8 cellular contexts compared by ENCODE assay signal in genomic region chr16:54931757-54932660, GRCh38. TPM values are rescaled to one million over a fixed set of nuclear protein-coding genes. Genes with fewer than 3 reads are reported as not detected.
DNase-seq lines count a peak whose midpoint lies in the region; ATAC-seq and TF ChIP-seq lines count a peak whose summit lies in the region.

No MANE protein-coding gene starts in this region.

- peak overlapping the region; percentile 85 for H3K4me3 ChIP-seq in left ventricle myocardium inferior

- peaks cover 36% of the 10 kb centered on the region for H3K4me1 Mint-ChIP-seq in activated CD4-positive, alpha-beta T cell treated with anti-CD3 and anti-CD28 coated beads for 36 hours
- H3K4me1 Mint-ChIP-seq in WTC11: peaks cover 51% of the 10 kb centered on the region

- no peaks in the 10 kb centered on the region for H3K9me3 Mint-ChIP-seq in activated CD4-positive, alpha-beta T cell treated with anti-CD3 and anti-CD28 coated beads for 36 hours (ENCODE audit: low read depth)
- H3K9me3 Mint-ChIP-seq in WTC11: no peaks in the 10 kb centered on the region

- no peaks in the 10 kb centered on the region for H3K9me3 ChIP-seq in left ventricle myocardium inferior (replicated peaks)

- no peak for DNase-seq in activated CD4-positive, alpha-beta T cell treated with anti-CD3 and anti-CD28 coated beads for 36 hours
- no peak for DNase-seq in activated CD4-positive, alpha-beta T cell treated with anti-CD3 and anti-CD28 coated beads, Interleukin-2, amount 50 U/mL, for 48 hours
- DNase-seq in WTC11 (ENCODE audit: low spot score) (no peak), left ventricle myocardium inferior (no peak), substantia nigra (lab: John Stamatoyannopoulos, UW) (peak in 3 of 49 donors; percentile 5 to 19 (median 9)), germinal center (ENCODE audit: low spot score) (no peak), NCI-H2081 treated with DMSO at 0.1 percent for 48 hours (lab: John Stamatoyannopoulos, UW) (no peak)

- no peak for ATAC-seq in activated CD4-positive, alpha-beta T cell treated with anti-CD3 and anti-CD28 coated beads for 36 hours
- no peak for ATAC-seq in WTC11
- ATAC-seq in GM19467 (IDR thresholded peaks at IDR 0.05; ENCODE audit: unreplicated experiment): no peak

- CTCF ChIA-PET in activated CD4-positive, alpha-beta T cell treated with anti-CD3 and anti-CD28 coated beads for 36 hours (lab: Charles Lee): no interaction called here
- CTCF ChIA-PET in WTC11 (lab: Charles Lee): interaction anchor here (0.6 to 2.4 kb wide), 6 partner anchors 8 to 987 kb away, joined by 3 to 11 read pairs (median 4); partner anchors contain the start of gene IRX3

- TF ChIP-seq CTCF in WTC11 (IDR thresholded peaks at IDR 0.05): no peak
- TF ChIP-seq CTCF in left ventricle myocardium inferior (IDR thresholded peaks at IDR 0.05; ENCODE audit: borderline replicate concordance): no peak

- H3K27ac ChIP-seq in left ventricle myocardium inferior (replicated peaks) (peak overlapping the region; percentile 92), substantia nigra (ENCODE audit: low read depth, low read length, poor library complexity, severe bottlenecking) (peak overlapping the region; percentile 66)

- H3K27me3 Mint-ChIP-seq in activated CD4-positive, alpha-beta T cell treated with anti-CD3 and anti-CD28 coated beads for 36 hours: peaks cover 66% of the 10 kb centered on the region
- peaks cover 89% of the 10 kb centered on the region for H3K27me3 Mint-ChIP-seq in WTC11 (ENCODE audit: low read depth)

- H3K36me3 ChIP-seq in left ventricle myocardium inferior: peaks cover 6% of the 10 kb centered on the region

- H3K27me3 ChIP-seq in left ventricle myocardium inferior (ENCODE audit: low read depth): peaks cover 62% of the 10 kb centered on the region

- H3K4me1 ChIP-seq in left ventricle myocardium inferior: peaks cover 51% of the 10 kb centered on the region

- no peak overlapping the region for H3K27ac Mint-ChIP-seq in activated CD4-positive, alpha-beta T cell treated with anti-CD3 and anti-CD28 coated beads for 36 hours
- H3K27ac Mint-ChIP-seq in WTC11: no peak overlapping the region

- H3K4me3 Mint-ChIP-seq in activated CD4-positive, alpha-beta T cell treated with anti-CD3 and anti-CD28 coated beads for 36 hours: peak overlapping the region; percentile 35
- peak overlapping the region; percentile 70 for H3K4me3 Mint-ChIP-seq in WTC11

- POLR2A ChIA-PET in activated CD4-positive, alpha-beta T cell treated with anti-CD3 and anti-CD28 coated beads for 36 hours (lab: Charles Lee): no interaction called here
- POLR2A ChIA-PET in WTC11 (lab: Charles Lee): interaction anchor here (0.5 to 0.9 kb wide), 2 partner anchors 324 to 642 kb away, joined by 3 read pairs; no protein-coding TSS in a partner anchor

- peaks cover 2% of the 10 kb centered on the region for H3K36me3 Mint-ChIP-seq in activated CD4-positive, alpha-beta T cell treated with anti-CD3 and anti-CD28 coated beads for 36 hours (ENCODE audit: low read depth)
- H3K36me3 Mint-ChIP-seq in WTC11: peaks cover 2% of the 10 kb centered on the region; the same call in 1 of the 2 replicates

- intact Hi-C loops in activated CD4-positive, alpha-beta T cell treated with anti-CD3 and anti-CD28 coated beads for 36 hours (cut with DNase I, micrococcal nuclease): loop anchor here in 1 of 2 experiments (2.0 to 10.0 kb wide), 5 partner anchors 980 to 1385 kb away; no protein-coding TSS in a partner anchor
- intact Hi-C loops in left ventricle myocardium inferior (cut with micrococcal nuclease): no loop called here

TF ChIP-seq in WTC11, 78 proteins besides CTCF, POLR2A, EP300 and RAD21:
- no peak for TF ChIP-seq NFE2L1 (CRISPR knock-in tag; IDR thresholded peaks at IDR 0.05)
- no peak for TF ChIP-seq JAZF1 (CRISPR knock-in tag; IDR thresholded peaks at IDR 0.05)
- TF ChIP-seq, protein P1, sequence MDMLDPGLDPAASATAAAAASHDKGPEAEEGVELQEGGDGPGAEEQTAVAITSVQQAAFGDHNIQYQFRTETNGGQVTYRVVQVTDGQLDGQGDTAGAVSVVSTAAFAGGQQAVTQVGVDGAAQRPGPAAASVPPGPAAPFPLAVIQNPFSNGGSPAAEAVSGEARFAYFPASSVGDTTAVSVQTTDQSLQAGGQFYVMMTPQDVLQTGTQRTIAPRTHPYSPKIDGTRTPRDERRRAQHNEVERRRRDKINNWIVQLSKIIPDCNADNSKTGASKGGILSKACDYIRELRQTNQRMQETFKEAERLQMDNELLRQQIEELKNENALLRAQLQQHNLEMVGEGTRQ (CRISPR knock-in tag; IDR thresholded peaks at IDR 0.05): 0 out of 2 replicates have a peak, but pooled peaks have one; percentile 7
- TF ChIP-seq NR3C1 (CRISPR knock-in tag; conservative IDR thresholded peaks at IDR 0.05; ENCODE audit: low read depth): no peak
- no peak for TF ChIP-seq TEAD4 (CRISPR knock-in tag; IDR thresholded peaks at IDR 0.05)
- TF ChIP-seq USF1 (CRISPR knock-in tag; IDR thresholded peaks at IDR 0.05): no peak

RNA-seq across cellular contexts. Expression of gene IRX5, which starts 1.3 kb away (rescaled TPM):
- not detected for total RNA-seq in activated CD4-positive, alpha-beta T cell treated with anti-CD3 and anti-CD28 coated beads for 36 hours
- total RNA-seq in WTC11 (2021) (0.35 to 0.48 TPM (median 0.44 TPM) in 3 replicates), left ventricle myocardium inferior (36.8 TPM)

Comparison
In these comparisons a context has a peak if more than half of its experiments do, and no peak if none do; other contexts are left out.
1. RNA of gene IRX5, which starts 1.3 kb away (total RNA-seq): 36.8 TPM in left ventricle myocardium inferior (single experiment); 0.35 to 0.48 TPM in WTC11 and not detected in activated CD4-positive, alpha-beta T cell treated with anti-CD3 and anti-CD28 coated beads for 36 hours; every median in the first group is over 10 times any median in the second.